8 cellular contexts compared by ENCODE assay signal in the genomic region with DNA sequence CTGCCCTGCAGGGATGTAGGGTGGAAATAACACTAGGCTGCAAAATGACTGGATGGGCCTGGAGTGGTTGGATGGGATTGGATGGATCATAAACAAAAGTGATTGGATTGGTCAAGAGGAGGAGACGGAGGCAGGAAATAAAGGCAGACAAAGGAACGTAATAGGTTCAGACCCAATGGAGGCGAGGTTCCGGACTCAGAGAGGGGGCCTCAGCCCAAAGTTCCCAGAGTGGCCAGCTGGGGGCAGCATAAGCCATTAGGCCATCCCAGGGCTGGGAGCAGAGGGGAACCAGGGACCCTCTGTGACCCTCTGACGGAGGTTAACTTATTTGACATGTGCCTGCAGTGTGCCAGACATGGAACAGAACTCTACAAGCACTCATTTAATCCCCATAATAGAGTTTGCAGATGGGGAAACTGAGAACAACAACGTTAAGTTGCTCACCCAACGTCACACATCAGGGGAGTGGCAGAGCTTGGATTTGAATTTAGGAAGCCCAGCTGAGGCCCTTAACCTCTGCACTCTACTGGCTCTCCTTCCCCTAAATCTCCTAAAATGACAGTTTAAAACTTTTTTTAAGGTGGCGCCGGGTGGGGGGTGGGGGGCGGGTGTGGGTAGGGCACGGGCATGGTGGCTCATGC. TPM values are rescaled to one million over a fixed set of nuclear protein-coding genes. Genes with fewer than 3 reads are reported as not detected.
A peak's percentile ranks its signal among the peaks of the same experiment; 100 is the strongest.
DNase-seq lines count a peak whose midpoint lies in the region; ATAC-seq and TF ChIP-seq lines count a peak whose summit lies in the region.

No MANE protein-coding gene starts in this region.

- H3K36me3 ChIP-seq in Peyer's patch (no peaks in the 10 kb centered on the region), sigmoid colon (no peaks in the 10 kb centered on the region), mesenchymal stem cell (ENCODE audit: control insufficient read depth in 1 of 2, insufficient read depth in 2 of 2, low read depth in 1 of 2, low read length in 2 of 2) (no peaks in the 10 kb centered on the region)

- TF ChIP-seq POLR2A in Peyer's patch (IDR thresholded peaks at IDR 0.05) (no peak), sigmoid colon (IDR thresholded peaks at IDR 0.05) (no peak)

- H3K79me1 ChIP-seq in mesenchymal stem cell (replicated peaks; ENCODE audit: low read length, poor library complexity, severe bottlenecking), result no peaks in the 10 kb centered on the region

- no peak overlapping the region for H3K9ac ChIP-seq in mesenchymal stem cell (ENCODE audit: low read length)

- H2BK120ac ChIP-seq in mesenchymal stem cell (ENCODE audit: low read depth, low read length), result no peak overlapping the region

- no peak overlapping the region for H3K14ac ChIP-seq in mesenchymal stem cell (ENCODE audit: low read length in 2 of 2)

- no peak overlapping the region for H3K4ac ChIP-seq in mesenchymal stem cell (ENCODE audit: low read depth in 1 of 2, low read length in 2 of 2)

- TF ChIP-seq CTCF in GM12865 (IDR thresholded peaks at IDR 0.05; ENCODE audit: insufficient read depth, low read depth, low read length, missing control alignments) (peak; percentile 81), Peyer's patch (IDR thresholded peaks at IDR 0.05) (peak; percentile 76 to 95 (median 82)), sigmoid colon (IDR thresholded peaks at IDR 0.05) (peak; percentile 29 to 84 (median 66))

- H4K91ac ChIP-seq in mesenchymal stem cell (ENCODE audit: low read length), result no peak overlapping the region

- no peak for TF ChIP-seq EP300 in sigmoid colon (IDR thresholded peaks at IDR 0.05)

- H3K9me3 ChIP-seq in Peyer's patch (no peaks in the 10 kb centered on the region), sigmoid colon (no peaks in the 10 kb centered on the region), mesenchymal stem cell (ENCODE audit: control insufficient read depth, low read length) (no peaks in the 10 kb centered on the region)

- no peak overlapping the region for H2BK15ac ChIP-seq in mesenchymal stem cell (ENCODE audit: low read depth, poor library complexity, severe bottlenecking)

- H3K27ac ChIP-seq in Peyer's patch, result no peak overlapping the region
- no peak overlapping the region for H3K27ac ChIP-seq in sigmoid colon
- H3K27ac ChIP-seq in mesenchymal stem cell (ENCODE audit: low read length, poor library complexity, severe bottlenecking), result no peak overlapping the region

- DNase-seq in GM12865 (ENCODE audit: low read depth), result peak; percentile 65
- DNase-seq in Peyer's patch, result peak; percentile 64 to 85 (median 68)
- peak; percentile 90 for DNase-seq in activated effector memory CD4-positive, alpha-beta T cell treated with anti-CD3 and anti-CD28 coated beads, Interleukin-2, amount 50 U/mL, for 16 hours
- DNase-seq in head of caudate nucleus, result peak; percentile 57 to 89 (median 76)
- DNase-seq in sigmoid colon, result no peak
- DNase-seq in mesenchymal stem cell, result no peak
- no peak for DNase-seq in glomerular visceral epithelial cell (ENCODE audit: extremely low spot score)

- no peak overlapping the region for H4K8ac ChIP-seq in mesenchymal stem cell (ENCODE audit: low read length)

- intact Hi-C loops in head of caudate nucleus (cut with DNase I), result loop anchor here (5.0 to 10.0 kb wide), 3 partner anchors 63 to 151 kb away; partner anchors contain the start of gene RPL18A
- intact Hi-C loops in sigmoid colon (cut with DNase I), result loop anchor here (2.0 to 10.0 kb wide), 3 partner anchors 63 to 151 kb away; partner anchors contain the start of gene RPL18A

- no peak overlapping the region for H2BK12ac ChIP-seq in mesenchymal stem cell (ENCODE audit: low read length in 2 of 2)

- H3K4me1 ChIP-seq in Peyer's patch (no peaks in the 10 kb centered on the region), sigmoid colon (no peaks in the 10 kb centered on the region), mesenchymal stem cell (ENCODE audit: control insufficient read depth, insufficient read depth, low read depth, low read length) (peaks cover 3% of the 10 kb centered on the region)

- WGBS in sigmoid colon, 2 donors, result 35 to 55% methylated on average over 11 of the region's 11 CpGs
- 72% methylated on average over 9 of the region's 11 CpGs for WGBS in mesenchymal stem cell

- no peak overlapping the region for H2BK5ac ChIP-seq in mesenchymal stem cell (ENCODE audit: low read depth, low read length, poor library complexity, severe bottlenecking)

- ATAC-seq in HG02870 (IDR thresholded peaks at IDR 0.05; ENCODE audit: unreplicated experiment), result no peak

- H3K4me3 ChIP-seq in GM12865 (ENCODE audit: low read depth, low read length), result no peak overlapping the region
- no peak overlapping the region for H3K4me3 ChIP-seq in Peyer's patch
- H3K4me3 ChIP-seq in sigmoid colon, result no peak overlapping the region
- H3K4me3 ChIP-seq in mesenchymal stem cell (ENCODE audit: insufficient read depth in 1 of 2, low read depth in 1 of 2, low read length in 2 of 2), result no peak overlapping the region

- H3K18ac ChIP-seq in mesenchymal stem cell (ENCODE audit: low read depth in 1 of 2, low read length in 2 of 2), result no peak overlapping the region

- no peak overlapping the region for H3K4me2 ChIP-seq in mesenchymal stem cell (ENCODE audit: low read length, poor library complexity, severe bottlenecking)

- H2AFZ ChIP-seq in mesenchymal stem cell (ENCODE audit: low read depth, low read length), result no peak overlapping the region

- H3K23ac ChIP-seq in mesenchymal stem cell (ENCODE audit: low read length in 2 of 2), result no peak overlapping the region

- no peak overlapping the region for H2AK5ac ChIP-seq in mesenchymal stem cell (ENCODE audit: low read length, severe bottlenecking)

- no peaks in the 10 kb centered on the region for H3K27me3 ChIP-seq in Peyer's patch
- peaks cover 0 to 25% (median 0%) of the 10 kb centered on the region in 3 donors for H3K27me3 ChIP-seq in sigmoid colon
- peaks cover 19 to 32% of the 10 kb centered on the region in 2 experiments for H3K27me3 ChIP-seq in mesenchymal stem cell (ENCODE audit: control insufficient read depth in 1 of 2, insufficient read depth in 1 of 2, low read length in 2 of 2)

RNA-seq across cellular contexts. Expression of gene MAP1S, which starts 15.3 kb away (rescaled TPM):
- 10 to 100 TPM; 23.9 to 71.8 (median 48.7) TPM for total RNA-seq in Peyer's patch
- total RNA-seq in sigmoid colon, result 10 to 100 TPM; 13.3 to 35.8 (median 16.6) TPM
- 10 to 100 TPM; 13.8 to 20.6 (median 15.7) TPM for polyA plus RNA-seq in sigmoid colon
- 30.5 TPM for polyA plus RNA-seq in mesenchymal stem cell (2013, experiment 1 of 2)
- 31.4 TPM for polyA plus RNA-seq in mesenchymal stem cell (2013, experiment 2 of 2)

RNA-seq across cellular contexts. Expression of gene UNC13A, which starts 15.8 kb away (rescaled TPM):
- under 1 TPM; 0.38 to 0.83 (median 0.62) TPM for total RNA-seq in Peyer's patch
- under 1 TPM; 0.16 to 0.83 (median 0.70) TPM for total RNA-seq in sigmoid colon
- polyA plus RNA-seq in sigmoid colon, result under 1 TPM; under 0.01 to 0.60 (median 0.23) TPM
- 0.43 TPM for polyA plus RNA-seq in mesenchymal stem cell (2013, experiment 1 of 2)
- 0.37 TPM for polyA plus RNA-seq in mesenchymal stem cell (2013, experiment 2 of 2)

RNA-seq across cellular contexts. Expression of gene FCHO1, which starts 47.3 kb away (rescaled TPM):
- total RNA-seq in Peyer's patch (10 to 100 TPM in 1 of 4 donors, 1 to 10 TPM in 3; 2.3 to 41.3 (median 5.3) TPM), sigmoid colon (1 to 10 TPM; 1.8 to 5.8 (median 4.4) TPM)
- 10 to 100 TPM in 1 of 3 donors, 1 to 10 TPM in 2; 1.2 to 14.4 (median 2.5) TPM for polyA plus RNA-seq in sigmoid colon
- polyA plus RNA-seq in mesenchymal stem cell (2013, experiment 1 of 2), result 2.2 TPM
- 1.9 TPM for polyA plus RNA-seq in mesenchymal stem cell (2013, experiment 2 of 2)

Comparison
In these comparisons a context has a peak if more than half of its experiments do, and no peak if none do; other contexts are left out.
1. DNase-seq: peak in GM12865 (single experiment), Peyer's patch (3 of 3), activated effector memory CD4-positive, alpha-beta T cell treated with anti-CD3 and anti-CD28 coated beads, Interleukin-2, amount 50 U/mL, for 16 hours (single experiment) and head of caudate nucleus (42 of 42); none in sigmoid colon (single experiment), mesenchymal stem cell (single experiment) and glomerular visceral epithelial cell (single experiment).
2. Peak in every context shown above with its lines, with median percentiles within 50 percentile points of each other: CTCF ChIP-seq.